Comparison of ENCODE assay signal across 1 cellular context in the genomic region with DNA sequence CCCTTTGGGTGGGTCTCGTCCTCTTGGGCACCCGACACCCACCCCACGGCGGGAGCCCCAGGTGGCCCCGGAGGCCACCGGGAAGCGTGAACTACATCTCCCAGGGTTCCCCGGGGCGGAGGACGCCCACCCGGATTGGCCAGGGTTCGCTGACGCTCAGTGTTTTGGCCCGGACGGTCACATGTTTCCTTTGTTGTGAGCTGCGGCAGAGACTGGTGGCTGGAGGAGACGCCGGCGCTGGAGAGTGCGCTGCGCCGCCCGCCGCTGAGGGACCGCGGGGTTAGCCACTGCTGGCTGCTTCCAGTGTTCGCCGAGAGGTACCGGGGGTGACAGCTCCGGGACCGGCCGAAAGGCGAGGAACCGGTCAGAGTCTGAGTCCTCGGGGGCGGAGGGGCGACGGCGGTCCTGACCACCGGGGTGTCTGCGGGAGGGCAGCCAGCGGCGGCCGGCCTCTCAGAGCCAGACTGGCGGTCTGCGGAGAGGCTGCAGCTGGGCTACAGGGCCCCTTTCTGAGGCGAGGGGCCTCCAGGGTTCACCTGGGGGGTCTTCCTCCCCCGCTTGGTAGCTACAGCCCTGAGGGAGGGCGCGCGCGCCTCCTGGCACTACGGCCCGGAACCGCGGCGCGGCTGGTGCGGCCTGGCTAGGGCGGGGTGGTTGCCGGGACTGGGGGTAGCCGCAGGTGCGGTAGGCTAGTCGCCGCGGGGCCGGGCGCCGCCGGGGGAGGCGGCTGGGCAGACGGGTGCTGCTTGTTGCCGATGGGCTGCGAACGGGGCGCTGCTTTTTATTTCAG.
A peak's percentile ranks its signal among the peaks of the same experiment; 100 is the strongest.
TF ChIP-seq lines count a peak whose summit lies in the region.

A gene with protein sequence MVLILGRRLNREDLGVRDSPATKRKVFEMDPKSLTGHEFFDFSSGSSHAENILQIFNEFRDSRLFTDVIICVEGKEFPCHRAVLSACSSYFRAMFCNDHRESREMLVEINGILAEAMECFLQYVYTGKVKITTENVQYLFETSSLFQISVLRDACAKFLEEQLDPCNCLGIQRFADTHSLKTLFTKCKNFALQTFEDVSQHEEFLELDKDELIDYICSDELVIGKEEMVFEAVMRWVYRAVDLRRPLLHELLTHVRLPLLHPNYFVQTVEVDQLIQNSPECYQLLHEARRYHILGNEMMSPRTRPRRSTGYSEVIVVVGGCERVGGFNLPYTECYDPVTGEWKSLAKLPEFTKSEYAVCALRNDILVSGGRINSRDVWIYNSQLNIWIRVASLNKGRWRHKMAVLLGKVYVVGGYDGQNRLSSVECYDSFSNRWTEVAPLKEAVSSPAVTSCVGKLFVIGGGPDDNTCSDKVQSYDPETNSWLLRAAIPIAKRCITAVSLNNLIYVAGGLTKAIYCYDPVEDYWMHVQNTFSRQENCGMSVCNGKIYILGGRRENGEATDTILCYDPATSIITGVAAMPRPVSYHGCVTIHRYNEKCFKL (plus strand): TSS at position 193 of the 790 bp plus-strand sequence. CDS start 14,734 bp downstream, outside the sequence.

TF ChIP-seq in HEK293, 187 proteins besides CTCF, POLR2A, EP300 and RAD21 (continued from another document and continues in another):
- TF ChIP-seq, protein P1, sequence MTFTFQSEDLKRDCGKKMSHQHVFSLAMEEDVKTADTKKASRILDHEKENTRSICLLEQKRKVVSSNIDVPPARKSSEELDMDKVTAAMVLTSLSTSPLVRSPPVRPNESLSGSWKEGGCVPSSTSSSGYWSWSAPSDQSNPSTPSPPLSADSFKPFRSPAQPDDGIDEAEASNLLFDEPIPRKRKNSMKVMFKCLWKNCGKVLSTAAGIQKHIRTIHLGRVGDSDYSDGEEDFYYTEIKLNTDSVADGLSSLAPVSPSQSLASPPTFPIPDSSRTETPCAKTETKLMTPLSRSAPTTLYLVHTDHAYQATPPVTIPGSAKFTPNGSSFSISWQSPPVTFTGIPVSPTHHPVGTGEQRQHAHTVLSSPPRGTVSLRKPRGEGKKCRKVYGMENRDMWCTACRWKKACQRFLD (tag by site-specific recombination; IDR thresholded peaks at IDR 0.05): no peak
- no peak for TF ChIP-seq ZNF354C (tag by site-specific recombination; IDR thresholded peaks at IDR 0.05; ENCODE audit: borderline replicate concordance, low read depth)
- TF ChIP-seq HOXA7 (CRISPR knock-in tag; IDR thresholded peaks at IDR 0.05; ENCODE audit: borderline replicate concordance): no peak
- TF ChIP-seq ZNF830 (tag by site-specific recombination; IDR thresholded peaks at IDR 0.05; ENCODE audit: low read depth): no peak
- TF ChIP-seq, protein P2, sequence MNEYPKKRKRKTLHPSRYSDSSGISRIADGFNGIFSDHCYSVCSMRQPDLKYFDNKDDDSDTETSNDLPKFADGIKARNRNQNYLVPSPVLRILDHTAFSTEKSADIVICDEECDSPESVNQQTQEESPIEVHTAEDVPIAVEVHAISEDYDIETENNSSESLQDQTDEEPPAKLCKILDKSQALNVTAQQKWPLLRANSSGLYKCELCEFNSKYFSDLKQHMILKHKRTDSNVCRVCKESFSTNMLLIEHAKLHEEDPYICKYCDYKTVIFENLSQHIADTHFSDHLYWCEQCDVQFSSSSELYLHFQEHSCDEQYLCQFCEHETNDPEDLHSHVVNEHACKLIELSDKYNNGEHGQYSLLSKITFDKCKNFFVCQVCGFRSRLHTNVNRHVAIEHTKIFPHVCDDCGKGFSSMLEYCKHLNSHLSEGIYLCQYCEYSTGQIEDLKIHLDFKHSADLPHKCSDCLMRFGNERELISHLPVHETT (tag by site-specific recombination; IDR thresholded peaks at IDR 0.05): no peak
- peak; percentile 4; the same call in 1 of the 2 replicates for TF ChIP-seq KLF9 (tag by site-specific recombination; IDR thresholded peaks at IDR 0.05; ENCODE audit: low read depth)
- TF ChIP-seq ZNF202 (tag by site-specific recombination; IDR thresholded peaks at IDR 0.05; ENCODE audit: borderline replicate concordance): no peak
- TF ChIP-seq ZNF768 (tag by site-specific recombination; IDR thresholded peaks at IDR 0.05): no peak
- TF ChIP-seq ZNF670 (tag by site-specific recombination; IDR thresholded peaks at IDR 0.05; ENCODE audit: low read depth): no peak
- TF ChIP-seq, protein P3, sequence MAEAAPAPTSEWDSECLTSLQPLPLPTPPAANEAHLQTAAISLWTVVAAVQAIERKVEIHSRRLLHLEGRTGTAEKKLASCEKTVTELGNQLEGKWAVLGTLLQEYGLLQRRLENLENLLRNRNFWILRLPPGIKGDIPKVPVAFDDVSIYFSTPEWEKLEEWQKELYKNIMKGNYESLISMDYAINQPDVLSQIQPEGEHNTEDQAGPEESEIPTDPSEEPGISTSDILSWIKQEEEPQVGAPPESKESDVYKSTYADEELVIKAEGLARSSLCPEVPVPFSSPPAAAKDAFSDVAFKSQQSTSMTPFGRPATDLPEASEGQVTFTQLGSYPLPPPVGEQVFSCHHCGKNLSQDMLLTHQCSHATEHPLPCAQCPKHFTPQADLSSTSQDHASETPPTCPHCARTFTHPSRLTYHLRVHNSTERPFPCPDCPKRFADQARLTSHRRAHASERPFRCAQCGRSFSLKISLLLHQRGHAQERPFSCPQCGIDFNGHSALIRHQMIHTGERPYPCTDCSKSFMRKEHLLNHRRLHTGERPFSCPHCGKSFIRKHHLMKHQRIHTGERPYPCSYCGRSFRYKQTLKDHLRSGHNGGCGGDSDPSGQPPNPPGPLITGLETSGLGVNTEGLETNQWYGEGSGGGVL (tag by site-specific recombination; IDR thresholded peaks at IDR 0.05): no peak
- TF ChIP-seq ZNF747 (tag by site-specific recombination; IDR thresholded peaks at IDR 0.05): no peak
- no peak for TF ChIP-seq ZNF2 (tag by site-specific recombination; IDR thresholded peaks at IDR 0.05)
- TF ChIP-seq, protein P4, sequence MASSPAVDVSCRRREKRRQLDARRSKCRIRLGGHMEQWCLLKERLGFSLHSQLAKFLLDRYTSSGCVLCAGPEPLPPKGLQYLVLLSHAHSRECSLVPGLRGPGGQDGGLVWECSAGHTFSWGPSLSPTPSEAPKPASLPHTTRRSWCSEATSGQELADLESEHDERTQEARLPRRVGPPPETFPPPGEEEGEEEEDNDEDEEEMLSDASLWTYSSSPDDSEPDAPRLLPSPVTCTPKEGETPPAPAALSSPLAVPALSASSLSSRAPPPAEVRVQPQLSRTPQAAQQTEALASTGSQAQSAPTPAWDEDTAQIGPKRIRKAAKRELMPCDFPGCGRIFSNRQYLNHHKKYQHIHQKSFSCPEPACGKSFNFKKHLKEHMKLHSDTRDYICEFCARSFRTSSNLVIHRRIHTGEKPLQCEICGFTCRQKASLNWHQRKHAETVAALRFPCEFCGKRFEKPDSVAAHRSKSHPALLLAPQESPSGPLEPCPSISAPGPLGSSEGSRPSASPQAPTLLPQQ (tag by site-specific recombination; IDR thresholded peaks at IDR 0.05): no peak
- no peak for TF ChIP-seq TRIM28 (IDR thresholded peaks at IDR 0.05; ENCODE audit: borderline replicate concordance, low read length)
- TF ChIP-seq ZNF211 (tag by site-specific recombination; IDR thresholded peaks at IDR 0.05; ENCODE audit: low read depth): no peak
- TF ChIP-seq BCL11B (tag by site-specific recombination; IDR thresholded peaks at IDR 0.05; ENCODE audit: low read depth): 0 out of 2 replicates have a peak, but pooled peaks have one; percentile 49
- no peak for TF ChIP-seq ZNF514 (tag by site-specific recombination; IDR thresholded peaks at IDR 0.05)
- TF ChIP-seq, protein P5, sequence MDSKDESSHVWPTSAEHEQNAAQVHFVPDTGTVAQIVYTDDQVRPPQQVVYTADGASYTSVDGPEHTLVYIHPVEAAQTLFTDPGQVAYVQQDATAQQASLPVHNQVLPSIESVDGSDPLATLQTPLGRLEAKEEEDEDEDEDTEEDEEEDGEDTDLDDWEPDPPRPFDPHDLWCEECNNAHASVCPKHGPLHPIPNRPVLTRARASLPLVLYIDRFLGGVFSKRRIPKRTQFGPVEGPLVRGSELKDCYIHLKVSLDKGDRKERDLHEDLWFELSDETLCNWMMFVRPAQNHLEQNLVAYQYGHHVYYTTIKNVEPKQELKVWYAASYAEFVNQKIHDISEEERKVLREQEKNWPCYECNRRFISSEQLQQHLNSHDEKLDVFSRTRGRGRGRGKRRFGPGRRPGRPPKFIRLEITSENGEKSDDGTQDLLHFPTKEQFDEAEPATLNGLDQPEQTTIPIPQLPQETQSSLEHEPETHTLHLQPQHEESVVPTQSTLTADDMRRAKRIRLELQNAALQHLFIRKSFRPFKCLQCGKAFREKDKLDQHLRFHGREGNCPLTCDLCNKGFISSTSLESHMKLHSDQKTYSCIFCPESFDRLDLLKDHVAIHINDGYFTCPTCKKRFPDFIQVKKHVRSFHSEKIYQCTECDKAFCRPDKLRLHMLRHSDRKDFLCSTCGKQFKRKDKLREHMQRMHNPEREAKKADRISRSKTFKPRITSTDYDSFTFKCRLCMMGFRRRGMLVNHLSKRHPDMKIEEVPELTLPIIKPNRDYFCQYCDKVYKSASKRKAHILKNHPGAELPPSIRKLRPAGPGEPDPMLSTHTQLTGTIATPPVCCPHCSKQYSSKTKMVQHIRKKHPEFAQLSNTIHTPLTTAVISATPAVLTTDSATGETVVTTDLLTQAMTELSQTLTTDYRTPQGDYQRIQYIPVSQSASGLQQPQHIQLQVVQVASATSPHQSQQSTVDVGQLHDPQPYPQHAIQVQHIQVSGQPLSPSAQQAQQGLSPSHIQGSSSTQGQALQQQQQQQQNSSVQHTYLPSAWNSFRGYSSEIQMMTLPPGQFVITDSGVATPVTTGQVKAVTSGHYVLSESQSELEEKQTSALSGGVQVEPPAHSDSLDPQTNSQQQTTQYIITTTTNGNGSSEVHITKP (tag by site-specific recombination; IDR thresholded peaks at IDR 0.05): peak; percentile 33
- no peak for TF ChIP-seq ZNF610 (tag by site-specific recombination; IDR thresholded peaks at IDR 0.05; ENCODE audit: borderline replicate concordance)
- TF ChIP-seq, protein P6, sequence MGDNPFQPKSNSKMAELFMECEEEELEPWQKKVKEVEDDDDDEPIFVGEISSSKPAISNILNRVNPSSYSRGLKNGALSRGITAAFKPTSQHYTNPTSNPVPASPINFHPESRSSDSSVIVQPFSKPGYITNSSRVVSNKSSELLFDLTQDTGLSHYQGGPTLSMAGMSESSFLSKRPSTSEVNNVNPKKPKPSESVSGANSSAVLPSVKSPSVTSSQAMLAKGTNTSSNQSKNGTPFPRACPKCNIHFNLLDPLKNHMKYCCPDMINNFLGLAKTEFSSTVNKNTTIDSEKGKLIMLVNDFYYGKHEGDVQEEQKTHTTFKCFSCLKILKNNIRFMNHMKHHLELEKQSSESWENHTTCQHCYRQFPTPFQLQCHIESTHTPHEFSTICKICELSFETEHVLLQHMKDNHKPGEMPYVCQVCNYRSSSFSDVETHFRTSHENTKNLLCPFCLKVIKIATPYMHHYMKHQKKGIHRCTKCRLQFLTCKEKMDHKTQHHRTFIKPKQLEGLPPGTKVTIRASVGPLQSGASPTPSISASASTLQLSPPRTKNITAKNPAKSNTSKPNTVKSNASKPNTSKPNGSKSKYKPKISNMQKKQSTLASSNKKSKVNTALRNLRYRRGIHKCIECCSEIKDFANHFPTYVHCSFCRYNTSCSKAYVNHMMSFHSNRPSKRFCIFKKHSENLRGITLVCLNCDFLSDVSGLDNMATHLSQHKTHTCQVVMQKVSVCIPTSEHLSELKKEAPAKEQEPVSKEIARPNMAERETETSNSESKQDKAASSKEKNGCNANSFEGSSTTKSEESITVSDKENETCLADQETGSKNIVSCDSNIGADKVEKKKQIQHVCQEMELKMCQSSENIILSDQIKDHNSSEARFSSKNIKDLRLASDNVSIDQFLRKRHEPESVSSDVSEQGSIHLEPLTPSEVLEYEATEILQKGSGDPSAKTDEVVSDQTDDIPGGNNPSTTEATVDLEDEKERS (tag by site-specific recombination; IDR thresholded peaks at IDR 0.05): no peak
- no peak for TF ChIP-seq ZNF24 (tag by site-specific recombination; IDR thresholded peaks at IDR 0.05)
- TF ChIP-seq ZNF521 (tag by site-specific recombination; IDR thresholded peaks at IDR 0.05): no peak
- TF ChIP-seq, protein P7, sequence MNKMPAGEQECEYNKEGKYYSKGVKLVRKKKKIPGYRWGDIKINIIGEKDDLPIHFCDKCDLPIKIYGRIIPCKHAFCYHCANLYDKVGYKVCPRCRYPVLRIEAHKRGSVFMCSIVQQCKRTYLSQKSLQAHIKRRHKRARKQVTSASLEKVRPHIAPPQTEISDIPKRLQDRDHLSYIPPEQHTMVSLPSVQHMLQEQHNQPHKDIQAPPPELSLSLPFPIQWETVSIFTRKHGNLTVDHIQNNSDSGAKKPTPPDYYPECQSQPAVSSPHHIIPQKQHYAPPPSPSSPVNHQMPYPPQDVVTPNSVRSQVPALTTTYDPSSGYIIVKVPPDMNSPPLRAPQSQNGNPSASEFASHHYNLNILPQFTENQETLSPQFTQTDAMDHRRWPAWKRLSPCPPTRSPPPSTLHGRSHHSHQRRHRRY (tag by site-specific recombination; IDR thresholded peaks at IDR 0.05): no peak
- TF ChIP-seq, protein P8, sequence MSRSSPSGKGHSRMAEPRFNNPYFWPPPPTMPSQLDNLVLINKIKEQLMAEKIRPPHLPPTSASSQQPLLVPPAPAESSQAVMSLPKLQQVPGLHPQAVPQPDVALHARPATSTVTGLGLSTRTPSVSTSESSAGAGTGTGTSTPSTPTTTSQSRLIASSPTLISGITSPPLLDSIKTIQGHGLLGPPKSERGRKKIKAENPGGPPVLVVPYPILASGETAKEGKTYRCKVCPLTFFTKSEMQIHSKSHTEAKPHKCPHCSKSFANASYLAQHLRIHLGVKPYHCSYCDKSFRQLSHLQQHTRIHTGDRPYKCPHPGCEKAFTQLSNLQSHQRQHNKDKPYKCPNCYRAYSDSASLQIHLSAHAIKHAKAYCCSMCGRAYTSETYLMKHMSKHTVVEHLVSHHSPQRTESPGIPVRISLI (tag by site-specific recombination; IDR thresholded peaks at IDR 0.05): no peak
- no peak for TF ChIP-seq ZNF223 (tag by site-specific recombination; IDR thresholded peaks at IDR 0.05)
- no peak for TF ChIP-seq ZNF561 (tag by site-specific recombination; IDR thresholded peaks at IDR 0.05; ENCODE audit: borderline replicate concordance)
- TF ChIP-seq ZNF423 (tag by site-specific recombination; IDR thresholded peaks at IDR 0.05): peak; percentile 83
- no peak for TF ChIP-seq ZNF548 (tag by site-specific recombination; IDR thresholded peaks at IDR 0.05)
- no peak for TF ChIP-seq ZNF701 (tag by site-specific recombination; IDR thresholded peaks at IDR 0.05)
- TF ChIP-seq REPIN1 (tag by site-specific recombination; IDR thresholded peaks at IDR 0.05; ENCODE audit: low read depth): no peak
- TF ChIP-seq ZNF76 (tag by site-specific recombination; IDR thresholded peaks at IDR 0.05; ENCODE audit: borderline replicate concordance, low read depth): peak; percentile 92
- TF ChIP-seq, protein P9, sequence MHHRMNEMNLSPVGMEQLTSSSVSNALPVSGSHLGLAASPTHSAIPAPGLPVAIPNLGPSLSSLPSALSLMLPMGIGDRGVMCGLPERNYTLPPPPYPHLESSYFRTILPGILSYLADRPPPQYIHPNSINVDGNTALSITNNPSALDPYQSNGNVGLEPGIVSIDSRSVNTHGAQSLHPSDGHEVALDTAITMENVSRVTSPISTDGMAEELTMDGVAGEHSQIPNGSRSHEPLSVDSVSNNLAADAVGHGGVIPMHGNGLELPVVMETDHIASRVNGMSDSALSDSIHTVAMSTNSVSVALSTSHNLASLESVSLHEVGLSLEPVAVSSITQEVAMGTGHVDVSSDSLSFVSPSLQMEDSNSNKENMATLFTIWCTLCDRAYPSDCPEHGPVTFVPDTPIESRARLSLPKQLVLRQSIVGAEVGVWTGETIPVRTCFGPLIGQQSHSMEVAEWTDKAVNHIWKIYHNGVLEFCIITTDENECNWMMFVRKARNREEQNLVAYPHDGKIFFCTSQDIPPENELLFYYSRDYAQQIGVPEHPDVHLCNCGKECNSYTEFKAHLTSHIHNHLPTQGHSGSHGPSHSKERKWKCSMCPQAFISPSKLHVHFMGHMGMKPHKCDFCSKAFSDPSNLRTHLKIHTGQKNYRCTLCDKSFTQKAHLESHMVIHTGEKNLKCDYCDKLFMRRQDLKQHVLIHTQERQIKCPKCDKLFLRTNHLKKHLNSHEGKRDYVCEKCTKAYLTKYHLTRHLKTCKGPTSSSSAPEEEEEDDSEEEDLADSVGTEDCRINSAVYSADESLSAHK (tag by site-specific recombination; IDR thresholded peaks at IDR 0.05): no peak
- no peak for TF ChIP-seq ZNF416 (tag by site-specific recombination; IDR thresholded peaks at IDR 0.05)
- TF ChIP-seq SP2 (tag by site-specific recombination; IDR thresholded peaks at IDR 0.05): peak; percentile 61
